In genomic region chr10:110802551-110803238, GRCh38 we compare ENCODE assay signal across 8 cellular contexts.
DNase-seq lines count a peak whose midpoint lies in the region; ATAC-seq and TF ChIP-seq lines count a peak whose summit lies in the region.

No MANE protein-coding gene starts in this region.

- H3K27ac ChIP-seq in RWPE2 (ENCODE audit: poor library complexity, severe bottlenecking) = no peak overlapping the region
- peak overlapping the region; percentile 13 for H3K27ac ChIP-seq in stomach smooth muscle (ENCODE audit: low read length)

- TF ChIP-seq CTCF in RWPE2 (IDR thresholded peaks at IDR 0.05; ENCODE audit: poor library complexity, severe bottlenecking) = no peak
- no peak for TF ChIP-seq CTCF in cardiac fibroblast (IDR thresholded peaks at IDR 0.05; ENCODE audit: low read depth, low read length)

- ATAC-seq in GM21526 (IDR thresholded peaks at IDR 0.05; ENCODE audit: low FRiP score, unreplicated experiment) = peak; percentile 44
- ATAC-seq in RWPE2 (ENCODE audit: low read depth) = peak; percentile 57; the same call in 2 of the 3 replicates

- no peak overlapping the region for H3K4me3 ChIP-seq in Jurkat, Clone E6-1 (ENCODE audit: low read length)
- no peak overlapping the region for H3K4me3 ChIP-seq in RWPE2 (ENCODE audit: severe bottlenecking)
- H3K4me3 ChIP-seq in cardiac fibroblast (replicated peaks in 1 of 2; ENCODE audit: low read depth in 2 of 2, low read length in 2 of 2) = no peak overlapping the region
- H3K4me3 ChIP-seq in stomach smooth muscle (ENCODE audit: low read length in 2 of 2) = peak overlapping the region in 1 of 2 donors; percentile 36

- no peaks in the 10 kb centered on the region for H3K36me3 ChIP-seq in RWPE2 (ENCODE audit: low read depth)
- H3K36me3 ChIP-seq in stomach smooth muscle (ENCODE audit: control insufficient read depth in 2 of 2, insufficient read depth in 2 of 2, low read length in 2 of 2) = no peaks in the 10 kb centered on the region

- no peaks in the 10 kb centered on the region for H3K9me3 ChIP-seq in RWPE2 (ENCODE audit: severe bottlenecking)
- H3K9me3 ChIP-seq in stomach smooth muscle (ENCODE audit: control insufficient read depth in 2 of 2, low read length in 2 of 2) = no peaks in the 10 kb centered on the region

- H3K27me3 ChIP-seq in RWPE2 (ENCODE audit: insufficient read depth, poor library complexity, severe bottlenecking) (no peaks in the 10 kb centered on the region), stomach smooth muscle (ENCODE audit: control insufficient read depth in 1 of 2, insufficient read depth in 2 of 2, low read length in 2 of 2) (no peaks in the 10 kb centered on the region)

- DNase-seq in ELR (ENCODE audit: low read depth) (peak; percentile 70), RWPE2 (ENCODE audit: low spot score) (no peak), cardiac fibroblast (ENCODE audit: low read depth in 2 of 2) (peak; percentile 73 to 75), kidney tubule cell (ENCODE audit: low spot score) (peak; percentile 88), NK-92 (lab: John Stamatoyannopoulos, UW; ENCODE audit: unreplicated experiment) (no peak)
- peak; percentile 47 for DNase-seq in Jurkat, Clone E6-1 (ENCODE audit: low read depth, low spot score)

- H3K9ac ChIP-seq in stomach smooth muscle (ENCODE audit: low read length in 2 of 2) = peak overlapping the region in 1 of 2 donors; percentile 13

- H3K4me1 ChIP-seq in RWPE2 (ENCODE audit: insufficient read depth, poor library complexity, severe bottlenecking) (no peaks in the 10 kb centered on the region), stomach smooth muscle (ENCODE audit: control insufficient read depth, insufficient read depth, low read length) (peaks cover 24% of the 10 kb centered on the region)

Comparison
In these comparisons a context has a peak if more than half of its experiments do, and no peak if none do; other contexts are left out.
1. DNase-seq: peak in ELR (single experiment), Jurkat, Clone E6-1 (single experiment), cardiac fibroblast (2 of 2) and kidney tubule cell (single experiment); none in RWPE2 (single experiment) and NK-92 (single experiment).